In genomic region chr13:113805431-113806103, GRCh38 we compare ENCODE assay signal across 24 cellular contexts.
"Had no signal": no experiment of that assay in that cellular context is flagged by ENCODE, and none has a peak within 500 bp of the region (broad histone marks: within the 10 kb centered on the region; RNA-seq: fewer than 3 reads in every experiment).

No MANE protein-coding gene starts in this region.

- H3K27me3 ChIP-seq: body of pancreas, heart left ventricle, neural progenitor cell, suprapubic skin, upper lobe of right lung had no signal

- H3K27me3 Mint-ChIP-seq: activated naive CD8-positive, alpha-beta T cell; naive thymus-derived CD4-positive, alpha-beta T cell had no signal

- DNase-seq: activated CD4-positive, alpha-beta T cell treated with anti-CD3 and anti-CD28 coated beads for 48 hours; activated CD4-positive, alpha-beta T cell treated with anti-CD3 and anti-CD28 coated beads, Interleukin-2, amount 50 U/mL, for 48 hours; activated CD8-positive, alpha-beta memory T cell treated with anti-CD3 and anti-CD28 coated beads for 24 hours; activated effector memory CD4-positive, alpha-beta T cell treated with Interleukin-2 at 50 U/mL for 16 hours; activated naive CD4-positive, alpha-beta T cell treated with Interleukin-2 at 50 U/mL for 16 hours; anterior cingulate cortex; body of pancreas; cerebellar nuclear complex; effector memory CD4-positive, alpha-beta T cell; midbrain; naive thymus-derived CD4-positive, alpha-beta T cell; stimulated activated CD4-positive, alpha-beta T cell treated with anti-CD3 and anti-CD28 coated beads, Interleukin-15, amount 100 ng/mL, for 24 hours; stimulated activated naive CD4-positive, alpha-beta T cell had no signal

- H3K4me1 ChIP-seq: body of pancreas had no signal

- H3K27ac Mint-ChIP-seq: activated naive CD8-positive, alpha-beta T cell; naive thymus-derived CD4-positive, alpha-beta T cell; neural progenitor cell had no signal

- H3K4me3 ChIP-seq: body of pancreas, coronary artery, dorsolateral prefrontal cortex, heart left ventricle, neural progenitor cell, smooth muscle cell, suprapubic skin, tibial artery, upper lobe of right lung had no signal

- H3K9me3 ChIP-seq: body of pancreas, suprapubic skin, upper lobe of right lung had no signal

- H3K27ac ChIP-seq: body of pancreas, coronary artery, dorsolateral prefrontal cortex, heart left ventricle, neural progenitor cell, suprapubic skin, tibial artery, upper lobe of right lung, VCaP had no signal

- H3K36me3 Mint-ChIP-seq: activated naive CD8-positive, alpha-beta T cell had no signal

- H3K36me3 ChIP-seq: heart left ventricle, neural progenitor cell, suprapubic skin, tibial artery, upper lobe of right lung had no signal

- H3K4me3 Mint-ChIP-seq: activated naive CD8-positive, alpha-beta T cell; naive thymus-derived CD4-positive, alpha-beta T cell; neural progenitor cell had no signal

- ATAC-seq: activated CD4-positive, CD25-positive, alpha-beta regulatory T cell treated with anti-CD3 and anti-CD28 coated beads, Interleukin-2, amount 50 U/mL, for 24 hours; body of pancreas; heart left ventricle; naive thymus-derived CD4-positive, alpha-beta T cell; upper lobe of right lung had no signal
